In genomic region chr19:43700368-43701015, GRCh38 we compare ENCODE assay signal across 1 cellular context.
TF ChIP-seq lines count a peak whose summit lies in the region.

No MANE protein-coding gene starts in this region.

TF ChIP-seq in endothelial cell of umbilical vein, 7 proteins besides CTCF, POLR2A, EP300 and RAD21 (continued from another document):
- TF ChIP-seq EZH2 (IDR thresholded peaks at IDR 0.05; ENCODE audit: borderline replicate concordance, low read depth, low read length, severe bottlenecking) (no peak), MAX (IDR thresholded peaks at IDR 0.05; ENCODE audit: insufficient read depth, insufficient read length) (no peak), POLR2AphosphoS5 (IDR thresholded peaks at IDR 0.05; ENCODE audit: insufficient read depth, low read depth, low read length) (no peak), JUN (IDR thresholded peaks at IDR 0.05; ENCODE audit: borderline replicate concordance, insufficient read depth, insufficient read length, low read depth) (no peak)
